34 cellular contexts compared by ENCODE assay signal in genomic region chr2:32403782-32404181, GRCh38.
"Had no signal": no experiment of that assay in that cellular context is flagged by ENCODE, and none has a peak within 500 bp of the region (broad histone marks: within the 10 kb centered on the region; RNA-seq: fewer than 3 reads in every experiment).

No MANE protein-coding gene starts in this region.

- DNase-seq: Karpas-422, Kasumi-1, MG63, MM.1S, MV-4-11, NCI-H1048, NCI-H1092, NCI-H1092 treated with DMSO at 0.1 percent for 48 hours, NCI-H1105, NCI-H1105 treated with DMSO at 0.1 percent for 48 hours, NCI-H1417, NCI-H1417 treated with DMSO at 0.1 percent for 48 hours, NCI-H1436, NCI-H1436 treated with DMSO at 0.1 percent for 48 hours, NCI-H146, NCI-H1694, NCI-H1694 treated with DMSO at 0.1 percent for 48 hours, NCI-H187, NCI-H187 treated with DMSO at 0.1 percent for 48 hours, NCI-H1930, NCI-H2029, NCI-H2029 treated with DMSO at 0.1 percent for 48 hours, NCI-H2081, NCI-H2081 treated with DMSO at 0.1 percent for 48 hours, NCI-H2107, NCI-H2171, NCI-H2171 treated with DMSO at 0.1 percent for 48 hours, NCI-H2227 treated with DMSO at 0.1 percent for 48 hours, NCI-H226, NCI-H345, NCI-H446, NCI-H446 treated with DMSO at 0.1 percent for 48 hours, NCI-H510A had no signal

- H3K27ac ChIP-seq: KMS-11 had no signal

- H3K9me3 ChIP-seq: MG63 had no signal

- H3K4me3 ChIP-seq: MG63 had no signal

- H3K4me2 ChIP-seq: KMS-11 had no signal

- H3K9ac ChIP-seq: KMS-11 had no signal

- H3K27me3 ChIP-seq: MG63 had no signal
